ENCODE assay signal across 11 cellular contexts in the genomic region with DNA sequence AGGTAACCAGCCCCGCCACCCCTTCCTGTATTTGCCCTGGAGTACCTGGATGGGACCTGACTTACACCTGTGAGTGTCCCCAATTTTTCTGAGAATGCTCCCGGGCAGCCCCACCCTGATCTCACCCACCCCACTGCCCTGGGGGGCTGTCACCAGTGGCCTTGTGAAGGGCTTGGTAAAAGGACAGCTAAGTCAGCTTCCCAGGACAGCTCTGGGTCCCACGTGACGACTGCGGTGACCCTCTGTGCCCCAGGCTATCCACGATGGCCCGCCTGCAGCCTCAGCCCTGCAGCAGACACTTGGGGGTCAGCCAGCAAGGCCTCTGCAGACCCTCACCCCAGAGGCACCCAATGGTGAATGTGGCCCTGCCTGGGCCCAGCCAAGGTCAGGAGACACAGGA. TPM values are rescaled to one million over a fixed set of nuclear protein-coding genes. Genes with fewer than 3 reads are reported as not detected.
DNase-seq lines count a peak whose midpoint lies in the region; ATAC-seq and TF ChIP-seq lines count a peak whose summit lies in the region.
"Had no signal": no experiment of that assay in that cellular context is flagged by ENCODE, and none has a peak within 500 bp of the region (broad histone marks: within the 10 kb centered on the region; RNA-seq: fewer than 3 reads in every experiment).

No MANE protein-coding gene starts in this region.

- H3K27me3 ChIP-seq in lower lobe of right lung (ENCODE audit: low read depth) (no peaks in the 10 kb centered on the region), vagina (no peaks in the 10 kb centered on the region)

- H3K4me1 ChIP-seq in HEK293 (ENCODE audit: control insufficient read depth, insufficient read depth, low read length) (no peaks in the 10 kb centered on the region), lower lobe of right lung (peaks cover 9% of the 10 kb centered on the region), vagina (peaks cover 9% of the 10 kb centered on the region)
- H3K4me1 ChIP-seq: Caco-2 had no signal

- TF ChIP-seq CTCF in HEK293 (tag by site-specific recombination; IDR thresholded peaks at IDR 0.05) (no peak), lower lobe of right lung (IDR thresholded peaks at IDR 0.05) (no peak), vagina (IDR thresholded peaks at IDR 0.05) (no peak)

- H3K27ac ChIP-seq in HEK293 (ENCODE audit: extremely low read depth, low read depth, low read length): no peak overlapping the region
- no peak overlapping the region for H3K27ac ChIP-seq in lower lobe of right lung
- H3K27ac ChIP-seq in vagina: no peak overlapping the region
- H3K27ac ChIP-seq: GM23248 had no signal

- H3K36me3 ChIP-seq in HEK293 (ENCODE audit: control insufficient read depth in 2 of 2, insufficient read depth in 1 of 2, low read length in 2 of 2) (peaks cover 19 to 50% of the 10 kb centered on the region in 2 experiments; a peak in 2 of 3 replicates), lower lobe of right lung (peaks cover 27% of the 10 kb centered on the region), vagina (peaks cover 0 to 21% of the 10 kb centered on the region in 2 donors)

- POLR2A ChIA-PET in HEK293 (lab: Yijun Ruan, JAX): no interaction called here

- TF ChIP-seq POLR2A in GM18526 (IDR thresholded peaks at IDR 0.05; ENCODE audit: extremely low read depth, insufficient read length): peak; percentile 20
- TF ChIP-seq POLR2A in vagina (IDR thresholded peaks at IDR 0.05): no peak

- intact Hi-C loops in lower lobe of right lung (cut with DNase I) (no loop called here), vagina (cut with DNase I) (no loop called here)

- H3K9me3 ChIP-seq in HEK293 (ENCODE audit: control insufficient read depth, insufficient read depth, low read depth, low read length): no peaks in the 10 kb centered on the region
- no peaks in the 10 kb centered on the region for H3K9me3 ChIP-seq in lower lobe of right lung
- H3K9me3 ChIP-seq in vagina: no peaks in the 10 kb centered on the region
- H3K9me3 ChIP-seq: Caco-2 had no signal

- DNase-seq in lower lobe of right lung (peak; percentile 15), ecto neural progenitor cell (ENCODE audit: low spot score) (no peak), vagina (ENCODE audit: extremely low spot score in 2 of 2) (no peak), DMS 273 treated with DMSO at 0.1 percent for 48 hours (lab: John Stamatoyannopoulos, UW) (no peak)
- DNase-seq: CD8-positive, alpha-beta memory T cell; GF-D8 had no signal

- no peak for ATAC-seq in lower lobe of right lung

- H3K4me3 ChIP-seq in HEK293 (ENCODE audit: low read depth, low read length) (no peak overlapping the region), lower lobe of right lung (no peak overlapping the region), vagina (no peak overlapping the region)
- H3K4me3 ChIP-seq: GM23248 had no signal

- CTCF ChIA-PET in HEK293 (lab: Yijun Ruan, JAX): interaction anchor here (1.1 kb wide), 1 partner anchor 17 kb away, joined by 4 read pairs; no protein-coding TSS in a partner anchor

TF ChIP-seq in HEK293, 187 proteins besides CTCF, POLR2A, EP300 and RAD21:
- TF ChIP-seq, protein P1, sequence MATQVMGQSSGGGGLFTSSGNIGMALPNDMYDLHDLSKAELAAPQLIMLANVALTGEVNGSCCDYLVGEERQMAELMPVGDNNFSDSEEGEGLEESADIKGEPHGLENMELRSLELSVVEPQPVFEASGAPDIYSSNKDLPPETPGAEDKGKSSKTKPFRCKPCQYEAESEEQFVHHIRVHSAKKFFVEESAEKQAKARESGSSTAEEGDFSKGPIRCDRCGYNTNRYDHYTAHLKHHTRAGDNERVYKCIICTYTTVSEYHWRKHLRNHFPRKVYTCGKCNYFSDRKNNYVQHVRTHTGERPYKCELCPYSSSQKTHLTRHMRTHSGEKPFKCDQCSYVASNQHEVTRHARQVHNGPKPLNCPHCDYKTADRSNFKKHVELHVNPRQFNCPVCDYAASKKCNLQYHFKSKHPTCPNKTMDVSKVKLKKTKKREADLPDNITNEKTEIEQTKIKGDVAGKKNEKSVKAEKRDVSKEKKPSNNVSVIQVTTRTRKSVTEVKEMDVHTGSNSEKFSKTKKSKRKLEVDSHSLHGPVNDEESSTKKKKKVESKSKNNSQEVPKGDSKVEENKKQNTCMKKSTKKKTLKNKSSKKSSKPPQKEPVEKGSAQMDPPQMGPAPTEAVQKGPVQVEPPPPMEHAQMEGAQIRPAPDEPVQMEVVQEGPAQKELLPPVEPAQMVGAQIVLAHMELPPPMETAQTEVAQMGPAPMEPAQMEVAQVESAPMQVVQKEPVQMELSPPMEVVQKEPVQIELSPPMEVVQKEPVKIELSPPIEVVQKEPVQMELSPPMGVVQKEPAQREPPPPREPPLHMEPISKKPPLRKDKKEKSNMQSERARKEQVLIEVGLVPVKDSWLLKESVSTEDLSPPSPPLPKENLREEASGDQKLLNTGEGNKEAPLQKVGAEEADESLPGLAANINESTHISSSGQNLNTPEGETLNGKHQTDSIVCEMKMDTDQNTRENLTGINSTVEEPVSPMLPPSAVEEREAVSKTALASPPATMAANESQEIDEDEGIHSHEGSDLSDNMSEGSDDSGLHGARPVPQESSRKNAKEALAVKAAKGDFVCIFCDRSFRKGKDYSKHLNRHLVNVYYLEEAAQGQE (tag by site-specific recombination; IDR thresholded peaks at IDR 0.05): peak; percentile 5; the same call in 1 of the 2 replicates
- TF ChIP-seq ZNF221 (tag by site-specific recombination; IDR thresholded peaks at IDR 0.05; ENCODE audit: borderline replicate concordance): no peak
- TF ChIP-seq ZBTB48 (tag by site-specific recombination; IDR thresholded peaks at IDR 0.05): no peak
- no peak for TF ChIP-seq GLIS2 (tag by site-specific recombination; IDR thresholded peaks at IDR 0.05)
- TF ChIP-seq KLF9 (tag by site-specific recombination; IDR thresholded peaks at IDR 0.05; ENCODE audit: low read depth): no peak

RNA-seq across cellular contexts. Expression of a gene that starts 5.6 kb away (rescaled TPM):
- 38.7 TPM for total RNA-seq in lower lobe of right lung
- 68.0 TPM for total RNA-seq in vagina

RNA-seq across cellular contexts. Expression of a gene that starts 7.1 kb away (rescaled TPM):
- total RNA-seq in lower lobe of right lung: not detected
- total RNA-seq in vagina: not detected
- total RNA-seq: GM23248, HT1080 had no signal

RNA-seq across cellular contexts. Expression of a gene that starts 41.7 kb away (rescaled TPM):
- total RNA-seq in lower lobe of right lung (117 TPM), vagina (213 TPM)

RNA-seq across cellular contexts. Expression of a gene that starts 45.5 kb away (rescaled TPM):
- 47.7 TPM for total RNA-seq in lower lobe of right lung
- 62.6 TPM for total RNA-seq in vagina
